Comparison of ENCODE assay signal across 8 cellular contexts in genomic region chr13:113816925-113817859, GRCh38. TPM values are rescaled to one million over a fixed set of nuclear protein-coding genes. Genes with fewer than 3 reads are reported as not detected.
DNase-seq lines count a peak whose midpoint lies in the region; ATAC-seq and TF ChIP-seq lines count a peak whose summit lies in the region.

No MANE protein-coding gene starts in this region.

- H3K4me1 Mint-ChIP-seq in activated T-cell treated with anti-CD3 and anti-CD28 coated beads, Interleukin-2, amount 50 U/mL, for 72 hours (ENCODE audit: low read depth), result peaks cover 23% of the 10 kb centered on the region
- H3K4me1 Mint-ChIP-seq in neural progenitor cell, result peaks cover 23% of the 10 kb centered on the region

- no TSS peak for BruUV-seq in PC-3 (replicated peaks; lab: Mats Ljungman, UMichigan)

- H3K27me3 Mint-ChIP-seq in activated T-cell treated with anti-CD3 and anti-CD28 coated beads, Interleukin-2, amount 50 U/mL, for 72 hours (ENCODE audit: low read depth), result no peaks in the 10 kb centered on the region
- no peaks in the 10 kb centered on the region for H3K27me3 Mint-ChIP-seq in neural progenitor cell (ENCODE audit: insufficient read depth, low read depth)

- H2AFZ ChIP-seq in PC-3 (ENCODE audit: low read length) (no peak overlapping the region), neural progenitor cell (replicated peaks) (no peak overlapping the region)

- intact Hi-C loops in PC-3 (cut with micrococcal nuclease) (loop anchor here (5.0 kb wide), 2 partner anchors 35 to 410 kb away; no protein-coding TSS in a partner anchor), stomach (cut with DNase I; ENCODE audit: low total_unique reads) (loop anchor here (10.0 kb wide), 2 partner anchors 88 to 128 kb away; no protein-coding TSS in a partner anchor)

- 16 to 25% (median 17%) methylated on average over 20 to 25 of the region's 25 CpGs for WGBS in stomach, 5 donors

- peaks cover 2 to 3% of the 10 kb centered on the region in 2 donors for H3K36me3 Mint-ChIP-seq in activated T-cell treated with anti-CD3 and anti-CD28 coated beads, Interleukin-2, amount 50 U/mL, for 72 hours (ENCODE audit: insufficient read depth in 2 of 2)
- H3K36me3 Mint-ChIP-seq in neural progenitor cell, result no peaks in the 10 kb centered on the region

- peak overlapping the region; percentile 24 for H3K27ac Mint-ChIP-seq in activated T-cell treated with anti-CD3 and anti-CD28 coated beads, Interleukin-2, amount 50 U/mL, for 72 hours
- H3K27ac Mint-ChIP-seq in neural progenitor cell, result peak overlapping the region; percentile 91

- TF ChIP-seq CTCF in GM12865 (IDR thresholded peaks at IDR 0.05; ENCODE audit: insufficient read depth, low read depth, low read length, missing control alignments) (peak; percentile 87), PC-3 (conservative IDR thresholded peaks at IDR 0.05; ENCODE audit: low read depth, low read length) (peak; percentile 66), neural progenitor cell (IDR thresholded peaks at IDR 0.05) (peak; percentile 80), stomach (IDR thresholded peaks at IDR 0.05) (peak in 5 of 7 experiments; percentile 72 to 90 (median 87))

- peak; percentile 12 for ATAC-seq in PC-3
- ATAC-seq in activated T-cell treated with anti-CD3 and anti-CD28 coated beads, Interleukin-2, amount 50 U/mL, for 72 hours (replicated peaks in 1 of 2), result peak; percentile 84 to 86
- ATAC-seq in HG02840 (IDR thresholded peaks at IDR 0.05; ENCODE audit: low FRiP score, unreplicated experiment), result no peak

- H3K4me3 ChIP-seq in GM12865 (ENCODE audit: low read depth, low read length), result no peak overlapping the region
- H3K4me3 ChIP-seq in HUES6 (ENCODE audit: low read depth, low read length), result no peak overlapping the region
- peak overlapping the region; percentile 74; the same call in 1 of the 2 replicates for H3K4me3 ChIP-seq in PC-3 (ENCODE audit: low read length)
- H3K4me3 ChIP-seq in neural progenitor cell, result no peak overlapping the region
- H3K4me3 ChIP-seq in stomach, result no peak overlapping the region

- H3K9me3 Mint-ChIP-seq in activated T-cell treated with anti-CD3 and anti-CD28 coated beads, Interleukin-2, amount 50 U/mL, for 72 hours, result peaks cover 0 to 2% of the 10 kb centered on the region in 2 donors
- H3K9me3 Mint-ChIP-seq in neural progenitor cell, result no peaks in the 10 kb centered on the region

- no peak for TF ChIP-seq EP300 in stomach (IDR thresholded peaks at IDR 0.05)

- H3K9me3 ChIP-seq in HUES6 (ENCODE audit: control insufficient read depth, insufficient read depth, low read depth, low read length), result no peaks in the 10 kb centered on the region
- H3K9me3 ChIP-seq in PC-3 (ENCODE audit: low read length), result no peaks in the 10 kb centered on the region
- no peaks in the 10 kb centered on the region for H3K9me3 ChIP-seq in neural progenitor cell (ENCODE audit: low read depth)
- H3K9me3 ChIP-seq in stomach, result no peaks in the 10 kb centered on the region

- CTCF ChIA-PET in PC-3 (lab: Charles Lee), result no interaction called here

- H4K20me1 ChIP-seq in PC-3 (ENCODE audit: low read length), result no peaks in the 10 kb centered on the region
- no peaks in the 10 kb centered on the region for H4K20me1 ChIP-seq in neural progenitor cell (ENCODE audit: low read depth)

- H3K4me1 ChIP-seq in HUES6 (ENCODE audit: control insufficient read depth, insufficient read depth, low read length) (peaks cover 4% of the 10 kb centered on the region; the same call in 1 of the 2 replicates), PC-3 (ENCODE audit: insufficient read depth, low read length) (peaks cover 31% of the 10 kb centered on the region), neural progenitor cell (no peaks in the 10 kb centered on the region), stomach (peaks cover 17 to 57% (median 43%) of the 10 kb centered on the region in 4 donors)

- no peak for TF ChIP-seq POLR2A in stomach (IDR thresholded peaks at IDR 0.05)

- no peaks in the 10 kb centered on the region for H3K9me2 ChIP-seq in PC-3 (replicated peaks; ENCODE audit: low read length)

- POLR2A ChIA-PET in PC-3 (lab: Charles Lee; ENCODE audit: unreplicated experiment), result no interaction called here

- H3K36me3 ChIP-seq in HUES6 (ENCODE audit: control insufficient read depth, insufficient read depth, low read length) (no peaks in the 10 kb centered on the region), PC-3 (ENCODE audit: low read depth, low read length) (no peaks in the 10 kb centered on the region), neural progenitor cell (no peaks in the 10 kb centered on the region), stomach (peaks cover 0 to 24% (median 13%) of the 10 kb centered on the region in 4 donors)

- peak overlapping the region; percentile 82; the same call in 1 of the 2 replicates for H3K4me2 ChIP-seq in PC-3 (ENCODE audit: low read length)
- no peak overlapping the region for H3K4me2 ChIP-seq in neural progenitor cell

- DNase-seq in GM12865 (ENCODE audit: low read depth), result peak; percentile 86
- peak; percentile 81 for DNase-seq in PC-3
- peak; percentile 87 to 90 for DNase-seq in activated T-cell treated with anti-CD3 and anti-CD28 coated beads, Interleukin-2, amount 50 U/mL, for 72 hours
- peak; percentile 76 for DNase-seq in fibroblast of peridontal ligament (ENCODE audit: extremely low read depth)
- peak; percentile 90 for DNase-seq in neural progenitor cell (ENCODE audit: low spot score)
- peak; percentile 97 for DNase-seq in stomach

- no peak overlapping the region for H3K9ac ChIP-seq in HUES6 (ENCODE audit: low read length)
- H3K9ac ChIP-seq in PC-3 (ENCODE audit: low read length), result no peak overlapping the region
- H3K9ac ChIP-seq in neural progenitor cell, result no peak overlapping the region

- H3K79me2 ChIP-seq in PC-3 (ENCODE audit: low read length), result peaks cover 15% of the 10 kb centered on the region
- no peaks in the 10 kb centered on the region for H3K79me2 ChIP-seq in neural progenitor cell (ENCODE audit: low read depth)

- H3K27ac ChIP-seq in HUES6 (ENCODE audit: low read depth, low read length), result 0 out of 2 replicates have a peak overlapping the region, but pooled peaks have one; percentile 47
- no peak overlapping the region for H3K27ac ChIP-seq in PC-3 (ENCODE audit: low read length)
- H3K27ac ChIP-seq in neural progenitor cell, result no peak overlapping the region
- peak overlapping the region in 4 of 5 donors; percentile 41 to 62 (median 56) for H3K27ac ChIP-seq in stomach

- no peaks in the 10 kb centered on the region for H3K27me3 ChIP-seq in HUES6 (ENCODE audit: control insufficient read depth, insufficient read depth, low read length)
- H3K27me3 ChIP-seq in PC-3 (ENCODE audit: low read length), result no peaks in the 10 kb centered on the region
- H3K27me3 ChIP-seq in neural progenitor cell, result no peaks in the 10 kb centered on the region
- peaks cover 0 to 8% (median 0%) of the 10 kb centered on the region in 3 donors for H3K27me3 ChIP-seq in stomach

- H3K4me3 Mint-ChIP-seq in activated T-cell treated with anti-CD3 and anti-CD28 coated beads, Interleukin-2, amount 50 U/mL, for 72 hours, result peak overlapping the region; percentile 94 to 95
- peak overlapping the region; percentile 64 for H3K4me3 Mint-ChIP-seq in neural progenitor cell

- no peaks in the 10 kb centered on the region for H3F3A ChIP-seq in PC-3 (ENCODE audit: low read length, unreplicated experiment)
- peaks cover 4% of the 10 kb centered on the region for H3F3A ChIP-seq in neural progenitor cell (ENCODE audit: low read depth)

RNA-seq across cellular contexts. Expression of gene GAS6, which starts 46.7 kb away (rescaled TPM):
- 20.9 and 33.7 TPM in 2 replicates for total RNA-seq in PC-3 (2014; rRNA removed)
- 1 to 10 TPM in 1 of 2 donors, under 1 TPM in 1; 0.46 to 1.5 TPM for total RNA-seq in activated T-cell treated with anti-CD3 and anti-CD28 coated beads, Interleukin-2, amount 50 U/mL, for 72 hours
- 12.8 and 31.7 TPM in 2 replicates for total RNA-seq in neural progenitor cell (ENCODE audit: low replicate concordance)
- total RNA-seq in stomach, result 100 to 1,000 TPM in 2 of 5 donors, 10 to 100 TPM in 3; 31.4 to 409 (median 93.4) TPM
- polyA plus RNA-seq in stomach, result 100 to 1,000 TPM in 1 of 3 donors, 10 to 100 TPM in 2; 34.7 to 109 (median 62.0) TPM

RNA-seq across cellular contexts. Expression of gene TMEM255B, which starts 58.2 kb away (rescaled TPM):
- total RNA-seq in PC-3 (2014; rRNA removed), result 26.9 and 35.5 TPM in 2 replicates
- total RNA-seq in activated T-cell treated with anti-CD3 and anti-CD28 coated beads, Interleukin-2, amount 50 U/mL, for 72 hours, result 1 to 10 TPM; 1.2 TPM
- total RNA-seq in neural progenitor cell (ENCODE audit: low replicate concordance), result 0.26 and 1.8 TPM in 2 replicates
- 1 to 10 TPM in 4 of 5 donors, not detected in 1; 1.3 to 7.9 (median 2.3) TPM for total RNA-seq in stomach
- polyA plus RNA-seq in stomach, result 1 to 10 TPM; 4.6 to 7.5 (median 6.7) TPM

Comparison
In these comparisons a context has a peak if more than half of its experiments do, and no peak if none do; other contexts are left out.
1. H3K27ac ChIP-seq: peak in HUES6 (single experiment) and stomach (4 of 5); none in PC-3 (single experiment) and neural progenitor cell (single experiment).
2. Peak in every context shown above with its lines, with median percentiles within 50 percentile points of each other: DNase-seq and CTCF ChIP-seq.